In genomic region chr2:175251425-175252041, GRCh38 we compare ENCODE assay signal across 9 cellular contexts.
DNase-seq lines count a peak whose midpoint lies in the region; ATAC-seq, FAIRE-seq and TF ChIP-seq lines count a peak whose summit lies in the region.
"Had no signal": no experiment of that assay in that cellular context is flagged by ENCODE, and none has a peak within 500 bp of the region (broad histone marks: within the 10 kb centered on the region; RNA-seq: fewer than 3 reads in every experiment).

No MANE protein-coding gene starts in this region.

- CTCF ChIA-PET in HEK293T (lab: Yijun Ruan, JAX) = interaction anchor here (0.6 to 2.8 kb wide), 13 partner anchors 10 to 846 kb away, joined by 3 to 17 read pairs (median 4); no protein-coding TSS in a partner anchor
- CTCF ChIA-PET in PC-9 (lab: Charles Lee) = interaction anchor here (0.6 to 1.7 kb wide), 15 partner anchors 30 to 1898 kb away, joined by 3 to 14 read pairs (median 3); partner anchors contain the start of gene SCRN3

- no peaks in the 10 kb centered on the region for H3K9me2 ChIP-seq in PC-9 (ENCODE audit: insufficient read depth)

- TF ChIP-seq CTCF in D721Med (IDR thresholded peaks at IDR 0.05; ENCODE audit: insufficient read depth, missing control alignments) (peak; percentile 80), PC-9 (conservative IDR thresholded peaks at IDR 0.05) (peak; percentile 89), epithelial cell of proximal tubule (conservative IDR thresholded peaks at IDR 0.05; ENCODE audit: low read depth, low read length) (peak; percentile 75), progenitor cell of endocrine pancreas (IDR thresholded peaks at IDR 0.05; ENCODE audit: unreplicated experiment) (peak; percentile 77)

- H3K4me1 ChIP-seq in PC-9 (replicated peaks; ENCODE audit: insufficient read depth) = no peaks in the 10 kb centered on the region

- peaks cover 7% of the 10 kb centered on the region for H3K4me1 Mint-ChIP-seq in progenitor cell of endocrine pancreas (ENCODE audit: low read depth)

- peaks cover 12% of the 10 kb centered on the region; the same call in 1 of the 2 replicates for H3K27me3 ChIP-seq in PC-9 (ENCODE audit: insufficient read depth, low read depth)

- POLR2A ChIA-PET in HEK293T (lab: Yijun Ruan, JAX) (interaction anchor here (0.8 to 0.9 kb wide), 2 partner anchors 17 to 845 kb away, joined by 3 read pairs; no protein-coding TSS in a partner anchor), PC-9 (lab: Charles Lee; ENCODE audit: unreplicated experiment) (interaction anchor here (0.6 kb wide), 1 partner anchor 104 kb away, joined by 4 read pairs; no protein-coding TSS in a partner anchor)

- H3K9me3 ChIP-seq in PC-9 (ENCODE audit: insufficient read depth, low read depth) = no peaks in the 10 kb centered on the region

- no peak overlapping the region for H3K4me3 Mint-ChIP-seq in progenitor cell of endocrine pancreas (ENCODE audit: low read depth)
- H3K4me3 Mint-ChIP-seq: T-helper 1 cell treated with Interleukin-12 subunit alpha and Interleukin-12 subunit beta and Interleukin-4 antibody, amounts not matched to agents 30 μg/mL and 1 μg/mL, for 36 hours had no signal

- no peaks in the 10 kb centered on the region for H3K36me3 ChIP-seq in PC-9 (ENCODE audit: low read depth)

- no peaks in the 10 kb centered on the region for H3K36me3 Mint-ChIP-seq in progenitor cell of endocrine pancreas (ENCODE audit: insufficient read depth)

- no peaks in the 10 kb centered on the region for H4K20me1 ChIP-seq in PC-9 (ENCODE audit: insufficient read depth)

- no peak overlapping the region for H3K4me3 ChIP-seq in PC-9
- no peak overlapping the region for H3K4me3 ChIP-seq in epithelial cell of proximal tubule (ENCODE audit: low read depth, low read length)

- BruUV-seq in PC-9 (replicated peaks; lab: Mats Ljungman, UMichigan) = no TSS peak

- intact Hi-C loops in PC-9 (cut with micrococcal nuclease; ENCODE audit: unreplicated experiment) = loop anchor here (2.0 to 5.0 kb wide), 2 partner anchors 845 to 1896 kb away; no protein-coding TSS in a partner anchor

- DNase-seq in D721Med (ENCODE audit: insufficient read length, low spot score) (no peak), HEK293T (ENCODE audit: extremely low spot score) (peak; percentile 25), PC-9 (peak; percentile 17 to 47), epithelial cell of proximal tubule (ENCODE audit: low read depth) (no peak), progenitor cell of endocrine pancreas (ENCODE audit: low spot score, unreplicated experiment) (no peak), hippocampal formation (lab: John Stamatoyannopoulos, UW) (no peak), occipital lobe (lab: John Stamatoyannopoulos, UW) (no peak)

- peaks cover 4% of the 10 kb centered on the region for H3K9me3 Mint-ChIP-seq in progenitor cell of endocrine pancreas (ENCODE audit: low read depth)
- H3K9me3 Mint-ChIP-seq: T-helper 1 cell treated with Interleukin-12 subunit alpha and Interleukin-12 subunit beta and Interleukin-4 antibody, amounts not matched to agents 30 μg/mL and 1 μg/mL, for 36 hours had no signal

- H3K4me2 ChIP-seq in PC-9 = no peak overlapping the region

- H3F3A ChIP-seq in PC-9 (ENCODE audit: insufficient read depth, low read depth) = no peaks in the 10 kb centered on the region

- no peak for ATAC-seq in GM21447 (IDR thresholded peaks at IDR 0.05; ENCODE audit: unreplicated experiment)

- no peak for FAIRE-seq in D721Med (lab: Jason Lieb, UNC)

- no peak overlapping the region for H3K27ac ChIP-seq in PC-9

- no peak overlapping the region for H2AFZ ChIP-seq in PC-9

- H3K27ac Mint-ChIP-seq in progenitor cell of endocrine pancreas = no peak overlapping the region
- H3K27ac Mint-ChIP-seq: T-helper 1 cell treated with Interleukin-12 subunit alpha and Interleukin-12 subunit beta and Interleukin-4 antibody, amounts not matched to agents 30 μg/mL and 1 μg/mL, for 36 hours had no signal

- no peaks in the 10 kb centered on the region for H3K79me2 ChIP-seq in PC-9 (ENCODE audit: low read depth)

- H3K27me3 Mint-ChIP-seq in progenitor cell of endocrine pancreas = peaks cover 7% of the 10 kb centered on the region

TF ChIP-seq in HEK293T, 16 proteins besides CTCF, POLR2A, EP300 and RAD21:
- TF ChIP-seq SP1 (IDR thresholded peaks at IDR 0.05) = no peak
- no peak for TF ChIP-seq SUZ12 (IDR thresholded peaks at IDR 0.05)
- TF ChIP-seq FOXK2 (IDR thresholded peaks at IDR 0.05) = no peak
- TF ChIP-seq, protein P1, sequence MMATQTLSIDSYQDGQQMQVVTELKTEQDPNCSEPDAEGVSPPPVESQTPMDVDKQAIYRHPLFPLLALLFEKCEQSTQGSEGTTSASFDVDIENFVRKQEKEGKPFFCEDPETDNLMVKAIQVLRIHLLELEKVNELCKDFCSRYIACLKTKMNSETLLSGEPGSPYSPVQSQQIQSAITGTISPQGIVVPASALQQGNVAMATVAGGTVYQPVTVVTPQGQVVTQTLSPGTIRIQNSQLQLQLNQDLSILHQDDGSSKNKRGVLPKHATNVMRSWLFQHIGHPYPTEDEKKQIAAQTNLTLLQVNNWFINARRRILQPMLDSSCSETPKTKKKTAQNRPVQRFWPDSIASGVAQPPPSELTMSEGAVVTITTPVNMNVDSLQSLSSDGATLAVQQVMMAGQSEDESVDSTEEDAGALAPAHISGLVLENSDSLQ (IDR thresholded peaks at IDR 0.05) = no peak
- no peak for TF ChIP-seq BHLHE40 (IDR thresholded peaks at IDR 0.05; ENCODE audit: borderline replicate concordance)
- no peak for TF ChIP-seq LEF1 (IDR thresholded peaks at IDR 0.05; ENCODE audit: borderline replicate concordance)
- no peak for TF ChIP-seq ZNF384 (IDR thresholded peaks at IDR 0.05)
- TF ChIP-seq TARDBP (IDR thresholded peaks at IDR 0.05) = no peak
- TF ChIP-seq FOXM1 (IDR thresholded peaks at IDR 0.05; ENCODE audit: borderline replicate concordance) = no peak
- TF ChIP-seq HDGF (IDR thresholded peaks at IDR 0.05; ENCODE audit: borderline replicate concordance) = no peak
- no peak for TF ChIP-seq FOXA1 (IDR thresholded peaks at IDR 0.05)

Comparison
In these comparisons a context has a peak if more than half of its experiments do, and no peak if none do; other contexts are left out.
1. DNase-seq: peak in HEK293T (single experiment) and PC-9 (2 of 2); none in D721Med (single experiment), epithelial cell of proximal tubule (single experiment), progenitor cell of endocrine pancreas (single experiment), hippocampal formation (0 of 2) and occipital lobe (single experiment).
2. Peak in every context shown above with its lines, with median percentiles within 50 percentile points of each other: CTCF ChIP-seq.